Comparison of ENCODE assay signal across 15 cellular contexts in genomic region chr11:116473236-116473769, GRCh38.
"Had no signal": no experiment of that assay in that cellular context is flagged by ENCODE, and none has a peak within 500 bp of the region (broad histone marks: within the 10 kb centered on the region; RNA-seq: fewer than 3 reads in every experiment).

No MANE protein-coding gene starts in this region.

- H3K9me3 ChIP-seq: left lung, neutrophil, right lobe of liver, suprapubic skin had no signal

- ATAC-seq: left lung, right lobe of liver had no signal

- FAIRE-seq: endometrium, islet of Langerhans had no signal

- H3K27ac ChIP-seq: dorsolateral prefrontal cortex, left lung, neutrophil, right lobe of liver, suprapubic skin had no signal

- H3K4me3 ChIP-seq: dorsolateral prefrontal cortex, esophagus muscularis mucosa, left lung, right lobe of liver, suprapubic skin had no signal

- DNase-seq: activated CD4-positive, alpha-beta memory T cell treated with anti-CD3 and anti-CD28 coated beads, Interleukin-2, amount 10 ng/mL, durations not matched to agents 7 days and 5 days; activated gamma-delta T cell; activated T-cell treated with anti-CD3 and anti-CD28 coated beads, Interleukin-2, amount 50 U/mL, for 48 hours; amygdala; dorsolateral prefrontal cortex; foreskin fibroblast; left lung; right lobe of liver; stimulated activated CD4-positive, alpha-beta T cell treated with anti-CD3 and anti-CD28 coated beads, Interleukin-2, amount 100 ng/mL, for 48 hours; stimulated activated naive CD4-positive, alpha-beta T cell treated with Interleukin-2 at 50 U/mL for 16 hours had no signal

- H3K4me1 ChIP-seq: left lung, right lobe of liver, suprapubic skin had no signal

- H3K36me3 ChIP-seq: esophagus muscularis mucosa, left lung, neutrophil, right lobe of liver, suprapubic skin had no signal

- H3K27me3 ChIP-seq: esophagus muscularis mucosa, left lung, right lobe of liver had no signal
